In genomic region chr15:40358492-40359353, GRCh38 we compare ENCODE assay signal across 6 cellular contexts. TPM values are rescaled to one million over a fixed set of nuclear protein-coding genes. Genes with fewer than 3 reads are reported as not detected.
DNase-seq lines count a peak whose midpoint lies in the region; ATAC-seq lines count a peak whose summit lies in the region.

No MANE protein-coding gene starts in this region.

- no peaks in the 10 kb centered on the region for H3K27me3 ChIP-seq in mononuclear cell (ENCODE audit: insufficient read depth, low read length)

- no peaks in the 10 kb centered on the region for H3K36me3 Mint-ChIP-seq in activated naive CD4-positive, alpha-beta T cell treated with anti-CD3 and anti-CD28 coated beads, Interleukin-2, amount 50 U/mL, for 24 hours

- H3K4me3 ChIP-seq in mononuclear cell (ENCODE audit: low read length) = peak overlapping the region; percentile 31

- DNase-seq in GM03348 (ENCODE audit: low spot score) (peak; percentile 17), AG08395 (ENCODE audit: low spot score) (no peak), NCI-H2081 treated with DMSO at 0.1 percent for 48 hours (lab: John Stamatoyannopoulos, UW) (no peak)

- H3K4me1 Mint-ChIP-seq in activated naive CD4-positive, alpha-beta T cell treated with anti-CD3 and anti-CD28 coated beads, Interleukin-2, amount 50 U/mL, for 24 hours = peaks cover 7% of the 10 kb centered on the region

- peak; percentile 10 for ATAC-seq in HG03139 (IDR thresholded peaks at IDR 0.05; ENCODE audit: unreplicated experiment)

- no peaks in the 10 kb centered on the region for H3K9me3 ChIP-seq in mononuclear cell (ENCODE audit: low read depth, low read length)

- no peaks in the 10 kb centered on the region for H3K9me3 Mint-ChIP-seq in activated naive CD4-positive, alpha-beta T cell treated with anti-CD3 and anti-CD28 coated beads, Interleukin-2, amount 50 U/mL, for 24 hours

- no peak overlapping the region for H3K27ac Mint-ChIP-seq in activated naive CD4-positive, alpha-beta T cell treated with anti-CD3 and anti-CD28 coated beads, Interleukin-2, amount 50 U/mL, for 24 hours

- no peaks in the 10 kb centered on the region for H3K27me3 Mint-ChIP-seq in activated naive CD4-positive, alpha-beta T cell treated with anti-CD3 and anti-CD28 coated beads, Interleukin-2, amount 50 U/mL, for 24 hours

- peak overlapping the region; percentile 82 for H3K4me3 Mint-ChIP-seq in activated naive CD4-positive, alpha-beta T cell treated with anti-CD3 and anti-CD28 coated beads, Interleukin-2, amount 50 U/mL, for 24 hours

- H3K4me1 ChIP-seq in mononuclear cell (ENCODE audit: insufficient read depth, low read length) = peaks cover 11% of the 10 kb centered on the region

RNA-seq across cellular contexts. Expression of gene DISP2, which starts 0.7 kb away (rescaled TPM):
- total RNA-seq in mononuclear cell = under 0.01 TPM

RNA-seq across cellular contexts. Expression of gene PHGR1, which starts 7.9 kb away (rescaled TPM):
- total RNA-seq in mononuclear cell = not detected

RNA-seq across cellular contexts. Expression of gene CCDC9B, which starts 18.0 kb away (rescaled TPM):
- total RNA-seq in mononuclear cell = 0.63 TPM

RNA-seq across cellular contexts. Expression of gene KNSTRN, which starts 23.8 kb away (rescaled TPM):
- total RNA-seq in mononuclear cell = 7.1 TPM

RNA-seq across cellular contexts. Expression of gene INAFM2, which starts 35.2 kb away (rescaled TPM):
- total RNA-seq in mononuclear cell = 28.1 TPM
